Comparison of ENCODE assay signal across 31 cellular contexts in genomic region chr3:189109145-189109544, GRCh38.
"Had no signal": no experiment of that assay in that cellular context is flagged by ENCODE, and none has a peak within 500 bp of the region (broad histone marks: within the 10 kb centered on the region; RNA-seq: fewer than 3 reads in every experiment).

No MANE protein-coding gene starts in this region.

- FAIRE-seq: endothelial cell of umbilical vein, islet of Langerhans, TTC549 had no signal

- H3K4me1 ChIP-seq: heart right ventricle had no signal

- H3K9me3 ChIP-seq: ovary, tibial artery had no signal

- H3K4me1 Mint-ChIP-seq: activated CD4-positive, alpha-beta T cell treated with anti-CD3 and anti-CD28 coated beads, Interleukin-2, amount 10 ng/mL, durations not matched to agents 24 days and 14 days; activated naive CD4-positive, alpha-beta T cell treated with anti-CD3 and anti-CD28 coated beads, Interleukin-2, amount 10 ng/mL, durations not matched to agents 7 days and 5 days; activated naive CD8-positive, alpha-beta T cell treated with anti-CD3 and anti-CD28 coated beads, Interleukin-2, amount 10 ng/mL, durations not matched to agents 7 days and 5 days; nephron; stimulated activated effector memory CD8-positive, alpha-beta T cell treated with anti-CD3 and anti-CD28 coated beads, Interleukin-12 subunit alpha, Interleukin-12 subunit beta, amount 100 ng/mL, for 72 hours had no signal

- H3K4me3 Mint-ChIP-seq: activated CD4-positive, alpha-beta memory T cell treated with anti-CD3 and anti-CD28 coated beads for 36 hours; activated CD4-positive, alpha-beta T cell treated with anti-CD3 and anti-CD28 coated beads, Interleukin-2, amount 10 ng/mL, durations not matched to agents 24 days and 14 days; activated naive CD4-positive, alpha-beta T cell treated with anti-CD3 and anti-CD28 coated beads, Interleukin-2, amount 10 ng/mL, durations not matched to agents 7 days and 5 days; activated naive CD8-positive, alpha-beta T cell treated with anti-CD3 and anti-CD28 coated beads, Interleukin-2, amount 10 ng/mL, durations not matched to agents 7 days and 5 days; nephron; stimulated activated effector memory CD8-positive, alpha-beta T cell treated with anti-CD3 and anti-CD28 coated beads, Interleukin-12 subunit alpha, Interleukin-12 subunit beta, amount 100 ng/mL, for 72 hours; stimulated activated naive CD8-positive, alpha-beta T cell treated with anti-CD3 and anti-CD28 coated beads, Interleukin-15, Interleukin-2, amounts not matched to agents 100 ng/mL and 50 ng/mL, for 24 hours; T-helper 1 cell treated with Interleukin-12 subunit alpha and Interleukin-12 subunit beta and Interleukin-4 antibody, amounts not matched to agents 30 μg/mL and 1 μg/mL, for 36 hours had no signal

- H3K27ac ChIP-seq: heart right ventricle, ovary, skin epidermis, tibial artery, VCaP had no signal

- ATAC-seq: esophagus mucosa; heart right ventricle; left ventricle myocardium superior; sciatic nerve; stimulated activated effector memory CD8-positive, alpha-beta T cell treated with anti-CD3 and anti-CD28 coated beads, Interleukin-12 subunit alpha, Interleukin-12 subunit beta, amount 100 ng/mL, for 72 hours had no signal

- DNase-seq: activated CD4-positive, alpha-beta memory T cell treated with anti-CD3 and anti-CD28 coated beads for 36 hours; activated CD4-positive, alpha-beta T cell treated with anti-CD3 and anti-CD28 coated beads, Interleukin-2, amount 10 ng/mL, durations not matched to agents 24 days and 14 days; activated CD4-positive, CD25-positive, alpha-beta regulatory T cell treated with anti-CD3 and anti-CD28 coated beads, Interleukin-2, amount 50 U/mL, for 72 hours; activated CD8-positive, alpha-beta memory T cell treated with anti-CD3 and anti-CD28 coated beads, Interleukin-2, amount 50 U/mL, for 4 hours; activated gamma-delta T cell; activated naive CD4-positive, alpha-beta T cell treated with anti-CD3 and anti-CD28 coated beads, Interleukin-2, amount 10 ng/mL, durations not matched to agents 7 days and 5 days; activated naive CD8-positive, alpha-beta T cell treated with anti-CD3 and anti-CD28 coated beads, Interleukin-2, amount 10 ng/mL, durations not matched to agents 7 days and 5 days; activated T-cell treated with anti-CD3 and anti-CD28 coated beads, Interleukin-2, amount 50 U/mL, for 1 hour; central memory CD4-positive, alpha-beta T cell; foreskin fibroblast; heart right ventricle; left ventricle myocardium superior; ovary; retina; stimulated activated CD4-positive, alpha-beta T cell treated with anti-CD3 and anti-CD28 coated beads, Interleukin-4, amount 100 ng/mL, for 24 hours; substantia nigra; SW 1271; T-helper 9 cell; tibial artery had no signal

- H3K27ac Mint-ChIP-seq: activated CD4-positive, alpha-beta memory T cell treated with anti-CD3 and anti-CD28 coated beads for 36 hours; activated CD4-positive, alpha-beta T cell treated with anti-CD3 and anti-CD28 coated beads, Interleukin-2, amount 10 ng/mL, durations not matched to agents 24 days and 14 days; activated naive CD4-positive, alpha-beta T cell treated with anti-CD3 and anti-CD28 coated beads, Interleukin-2, amount 10 ng/mL, durations not matched to agents 7 days and 5 days; activated naive CD8-positive, alpha-beta T cell treated with anti-CD3 and anti-CD28 coated beads, Interleukin-2, amount 10 ng/mL, durations not matched to agents 7 days and 5 days; nephron; progenitor cell of endocrine pancreas; stimulated activated effector memory CD8-positive, alpha-beta T cell treated with anti-CD3 and anti-CD28 coated beads, Interleukin-12 subunit alpha, Interleukin-12 subunit beta, amount 100 ng/mL, for 72 hours; stimulated activated naive CD8-positive, alpha-beta T cell treated with anti-CD3 and anti-CD28 coated beads, Interleukin-15, Interleukin-2, amounts not matched to agents 100 ng/mL and 50 ng/mL, for 24 hours; T-helper 1 cell treated with Interleukin-12 subunit alpha and Interleukin-12 subunit beta and Interleukin-4 antibody, amounts not matched to agents 30 μg/mL and 1 μg/mL, for 36 hours had no signal

- H3K9me3 Mint-ChIP-seq: activated CD4-positive, alpha-beta memory T cell treated with anti-CD3 and anti-CD28 coated beads for 36 hours; activated CD4-positive, alpha-beta T cell treated with anti-CD3 and anti-CD28 coated beads, Interleukin-2, amount 10 ng/mL, durations not matched to agents 24 days and 14 days; activated naive CD4-positive, alpha-beta T cell treated with anti-CD3 and anti-CD28 coated beads, Interleukin-2, amount 10 ng/mL, durations not matched to agents 7 days and 5 days; stimulated activated effector memory CD8-positive, alpha-beta T cell treated with anti-CD3 and anti-CD28 coated beads, Interleukin-12 subunit alpha, Interleukin-12 subunit beta, amount 100 ng/mL, for 72 hours; stimulated activated naive CD8-positive, alpha-beta T cell treated with anti-CD3 and anti-CD28 coated beads, Interleukin-15, Interleukin-2, amounts not matched to agents 100 ng/mL and 50 ng/mL, for 24 hours had no signal

- H3K36me3 Mint-ChIP-seq: activated naive CD4-positive, alpha-beta T cell treated with anti-CD3 and anti-CD28 coated beads, Interleukin-2, amount 10 ng/mL, durations not matched to agents 7 days and 5 days; activated naive CD8-positive, alpha-beta T cell treated with anti-CD3 and anti-CD28 coated beads, Interleukin-2, amount 10 ng/mL, durations not matched to agents 7 days and 5 days; stimulated activated effector memory CD8-positive, alpha-beta T cell treated with anti-CD3 and anti-CD28 coated beads, Interleukin-12 subunit alpha, Interleukin-12 subunit beta, amount 100 ng/mL, for 72 hours had no signal

- H3K4me3 ChIP-seq: heart right ventricle, ovary, skin epidermis, tibial artery had no signal

- H3K27me3 ChIP-seq: heart right ventricle, ovary, tibial artery had no signal

- H3K36me3 ChIP-seq: heart right ventricle, ovary, tibial artery had no signal
